ENCODE assay signal across 8 cellular contexts in the genomic region with DNA sequence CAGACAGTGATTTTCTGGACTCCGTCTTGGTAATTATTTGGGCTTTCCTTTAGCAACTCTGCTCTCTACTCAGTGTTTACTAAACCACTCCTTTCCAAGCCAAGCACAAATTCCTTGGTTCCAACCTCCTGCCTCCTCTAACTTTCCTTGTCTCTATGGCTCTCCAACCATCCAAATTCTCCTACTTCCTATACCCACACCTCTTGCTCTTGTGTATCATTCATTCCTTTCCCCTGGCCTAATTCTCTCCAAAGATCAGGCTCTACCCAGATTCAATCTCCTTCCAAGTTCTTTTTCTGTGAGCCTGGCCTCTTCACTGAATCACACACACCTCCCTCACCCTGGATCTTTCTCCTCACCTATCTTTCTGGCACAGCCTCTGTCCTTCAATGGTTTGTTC. TPM values are rescaled to one million over a fixed set of nuclear protein-coding genes. Genes with fewer than 3 reads are reported as not detected.
DNase-seq lines count a peak whose midpoint lies in the region; ATAC-seq and TF ChIP-seq lines count a peak whose summit lies in the region.
"Had no signal": no experiment of that assay in that cellular context is flagged by ENCODE, and none has a peak within 500 bp of the region (broad histone marks: within the 10 kb centered on the region; RNA-seq: fewer than 3 reads in every experiment).

No MANE protein-coding gene starts in this region.

- H3K9me2 ChIP-seq in OCI-LY7 (ENCODE audit: insufficient read depth, low read length), result no peaks in the 10 kb centered on the region

- H4K20me1 ChIP-seq in OCI-LY7 (ENCODE audit: insufficient read depth, low read length), result no peaks in the 10 kb centered on the region

- H3K4me1 Mint-ChIP-seq in endothelial cell (ENCODE audit: unreplicated experiment), result peaks cover 17% of the 10 kb centered on the region

- H3K4me3 ChIP-seq in GM12864 (ENCODE audit: low read depth, low read length) (peak overlapping the region; percentile 65; the same call in 1 of the 2 replicates), OCI-LY7 (ENCODE audit: low read depth, low read length, poor library complexity, severe bottlenecking) (peak overlapping the region; percentile 82), rectal smooth muscle tissue (ENCODE audit: low read length) (no peak overlapping the region)

- no peaks in the 10 kb centered on the region for H3K9me3 ChIP-seq in OCI-LY7 (ENCODE audit: low read length)
- H3K9me3 ChIP-seq: testis had no signal

- peaks cover 38% of the 10 kb centered on the region for H3K4me1 ChIP-seq in OCI-LY7 (ENCODE audit: insufficient read depth, low read length, poor library complexity, severe bottlenecking)
- peaks cover 4% of the 10 kb centered on the region for H3K4me1 ChIP-seq in rectal smooth muscle tissue (ENCODE audit: control insufficient read depth, insufficient read depth, low read length)

- DNase-seq in GM12864 (ENCODE audit: low read depth), result no peak
- no peak for DNase-seq in OCI-LY7 (ENCODE audit: low spot score)
- DNase-seq in endothelial cell (ENCODE audit: low spot score), result no peak
- DNase-seq in ureter (ENCODE audit: low spot score), result no peak
- DNase-seq: testis had no signal

- peak overlapping the region; percentile 95 for H3K4me2 ChIP-seq in OCI-LY7 (ENCODE audit: low read length)

- H3K4me3 Mint-ChIP-seq in endothelial cell (ENCODE audit: unreplicated experiment), result peak overlapping the region; percentile 93

- intact Hi-C loops in OCI-LY7 (cut with micrococcal nuclease; ENCODE audit: unreplicated experiment), result loop anchor here (2.0 kb wide), 1 partner anchor 21 kb away; a partner anchor contains a TSS

- H2AFZ ChIP-seq in OCI-LY7 (ENCODE audit: low read length), result no peak overlapping the region

- H3K36me3 ChIP-seq in OCI-LY7 (ENCODE audit: insufficient read depth, low read length), result peaks cover 38% of the 10 kb centered on the region
- peaks cover 18% of the 10 kb centered on the region for H3K36me3 ChIP-seq in rectal smooth muscle tissue (ENCODE audit: control insufficient read depth, insufficient read depth, low read length)

- no peak overlapping the region for H3K27ac ChIP-seq in OCI-LY7 (ENCODE audit: low read depth, low read length, poor library complexity, severe bottlenecking)
- H3K27ac ChIP-seq in rectal smooth muscle tissue (ENCODE audit: low read depth, low read length), result no peak overlapping the region

- TF ChIP-seq CTCF in GM12864 (IDR thresholded peaks at IDR 0.05; ENCODE audit: low read depth, low read length, missing control alignments), result no peak
- no peak for TF ChIP-seq CTCF in OCI-LY7 (conservative IDR thresholded peaks at IDR 0.05; ENCODE audit: low read length)
- no peak for TF ChIP-seq CTCF in endothelial cell (IDR thresholded peaks at IDR 0.05; ENCODE audit: unreplicated experiment)

- CTCF ChIA-PET in OCI-LY7 (lab: Charles Lee; ENCODE audit: unreplicated experiment), result no interaction called here

- H3K9ac ChIP-seq in rectal smooth muscle tissue (ENCODE audit: low read length), result peak overlapping the region; percentile 30

- H3K27me3 Mint-ChIP-seq in endothelial cell (ENCODE audit: unreplicated experiment), result peaks cover 9% of the 10 kb centered on the region

- H3K27ac Mint-ChIP-seq in endothelial cell (ENCODE audit: unreplicated experiment), result peak overlapping the region; percentile 7

- H3K9me3 Mint-ChIP-seq in endothelial cell (ENCODE audit: unreplicated experiment), result no peaks in the 10 kb centered on the region

- POLR2A ChIA-PET in OCI-LY7 (lab: Charles Lee), result interaction anchor here (0.6 to 0.7 kb wide), 2 partner anchors 9 to 109 kb away, joined by 3 read pairs; a partner anchor contains a TSS

- no peaks in the 10 kb centered on the region for H3K27me3 ChIP-seq in rectal smooth muscle tissue (ENCODE audit: control insufficient read depth, insufficient read depth, low read length)
- H3K27me3 ChIP-seq: testis had no signal

- H3K36me3 Mint-ChIP-seq in endothelial cell (ENCODE audit: low read depth, unreplicated experiment), result peaks cover 16% of the 10 kb centered on the region

- no TSS peak for BruUV-seq in OCI-LY7 (replicated peaks; lab: Mats Ljungman, UMichigan)

- ATAC-seq in HG03139 (IDR thresholded peaks at IDR 0.05; ENCODE audit: unreplicated experiment), result no peak
- ATAC-seq in GM18498 (IDR thresholded peaks at IDR 0.05; ENCODE audit: unreplicated experiment), result no peak

- H3K79me2 ChIP-seq in OCI-LY7 (ENCODE audit: insufficient read depth, low read depth, low read length), result peaks cover 19% of the 10 kb centered on the region; the same call in 1 of the 2 replicates

RNA-seq across cellular contexts. Expression of a gene that starts 1.1 kb away (rescaled TPM):
- total RNA-seq in OCI-LY7 (2014; rRNA removed; shearing (Covaris generic)), result 30.2 and 34.7 TPM in 2 replicates
- total RNA-seq in OCI-LY7 (2022), result 50.2 and 66.8 TPM in 2 replicates
- total RNA-seq in endothelial cell (ENCODE audit: unreplicated experiment), result 55.7 TPM
- total RNA-seq in ureter, result 49.6 TPM

RNA-seq across cellular contexts. Expression of a gene that starts 8.3 kb away (rescaled TPM):
- 113 and 117 TPM in 2 replicates for total RNA-seq in OCI-LY7 (2014; rRNA removed; shearing (Covaris generic))
- total RNA-seq in OCI-LY7 (2022) (256 and 259 TPM in 2 replicates), endothelial cell (ENCODE audit: unreplicated experiment) (5.5 TPM), ureter (12.7 TPM)

RNA-seq across cellular contexts. Expression of a gene that starts 12.8 kb away (rescaled TPM):
- total RNA-seq in OCI-LY7 (2014; rRNA removed; shearing (Covaris generic)), result 70.4 and 70.5 TPM in 2 replicates
- total RNA-seq in OCI-LY7 (2022) (75.0 and 80.8 TPM in 2 replicates), endothelial cell (ENCODE audit: unreplicated experiment) (56.8 TPM), ureter (67.6 TPM)

RNA-seq across cellular contexts. Expression of a gene that starts 20.6 kb away (rescaled TPM):
- total RNA-seq in OCI-LY7 (2014; rRNA removed; shearing (Covaris generic)), result 491 and 519 TPM in 2 replicates
- total RNA-seq in OCI-LY7 (2022) (692 and 803 TPM in 2 replicates), endothelial cell (ENCODE audit: unreplicated experiment) (362 TPM), ureter (425 TPM)

RNA-seq across cellular contexts. Expression of a gene that starts 24.0 kb away (rescaled TPM):
- total RNA-seq in OCI-LY7 (2014; rRNA removed; shearing (Covaris generic)), result 4.1 and 6.0 TPM in 2 replicates
- total RNA-seq in OCI-LY7 (2022) (7.6 and 8.6 TPM in 2 replicates), endothelial cell (ENCODE audit: unreplicated experiment) (4.8 TPM), ureter (11.5 TPM)
